20 cellular contexts compared by ENCODE assay signal in genomic region chr7:82080254-82080924, GRCh38.
A peak's percentile ranks its signal among the peaks of the same experiment; 100 is the strongest.
DNase-seq lines count a peak whose midpoint lies in the region; ATAC-seq and TF ChIP-seq lines count a peak whose summit lies in the region.
"Had no signal": no experiment of that assay in that cellular context is flagged by ENCODE, and none has a peak within 500 bp of the region (broad histone marks: within the 10 kb centered on the region; RNA-seq: fewer than 3 reads in every experiment).

No MANE protein-coding gene starts in this region.

- peak; percentile 7 for DNase-seq in renal cortical epithelial cell (ENCODE audit: low read depth)
- no peak for DNase-seq in anterior cingulate cortex (lab: John Stamatoyannopoulos, UW)
- no peak for DNase-seq in WERI-Rb-1
- no peak for DNase-seq in COLO829 (ENCODE audit: low spot score)
- DNase-seq: activated CD4-positive, alpha-beta T cell treated with anti-CD3 and anti-CD28 coated beads for 4 hours; activated naive CD4-positive, alpha-beta T cell treated with anti-CD3 and anti-CD28 coated beads, Interleukin-2, amount 10 ng/mL, durations not matched to agents 7 days and 5 days; AML-193; GDM1; GOT3; kidney glomerular epithelial cell; mesendoderm; NCI-H2029; NCI-H510A; psoas muscle had no signal

- TF ChIP-seq CTCF in WERI-Rb-1 (IDR thresholded peaks at IDR 0.05; ENCODE audit: low read depth, low read length), result no peak

- H3K4me3 ChIP-seq in WERI-Rb-1 (ENCODE audit: low read depth, low read length), result no peak overlapping the region
- H3K4me3 ChIP-seq: psoas muscle, SJSA1, thoracic aorta had no signal

- no peaks in the 10 kb centered on the region for H3K9me3 ChIP-seq in WERI-Rb-1 (ENCODE audit: severe bottlenecking)
- H3K9me3 ChIP-seq: psoas muscle, SJSA1, thoracic aorta had no signal

- ATAC-seq in GM18867 (IDR thresholded peaks at IDR 0.05; ENCODE audit: unreplicated experiment), result peak; percentile 55
- ATAC-seq in GM21619 (IDR thresholded peaks at IDR 0.05; ENCODE audit: unreplicated experiment), result peak; percentile 42
- ATAC-seq in HG03469 (IDR thresholded peaks at IDR 0.05; ENCODE audit: unreplicated experiment), result peak; percentile 43
- ATAC-seq: psoas muscle; stimulated activated effector memory CD8-positive, alpha-beta T cell treated with anti-CD3 and anti-CD28 coated beads, Interleukin-12 subunit alpha, Interleukin-12 subunit beta, amount 100 ng/mL, for 72 hours had no signal

- peaks cover 16% of the 10 kb centered on the region for H3K36me3 ChIP-seq in WERI-Rb-1
- H3K36me3 ChIP-seq: SJSA1, thoracic aorta had no signal

- no peak overlapping the region for H3K27ac ChIP-seq in WERI-Rb-1
- H3K27ac ChIP-seq: psoas muscle, SJSA1, thoracic aorta had no signal

- no peaks in the 10 kb centered on the region for H3K27me3 ChIP-seq in WERI-Rb-1 (ENCODE audit: insufficient read depth, low read depth, severe bottlenecking)
- H3K27me3 ChIP-seq: SJSA1 had no signal
